ENCODE assay signal across 2 cellular contexts in genomic region chr5:134648425-134649162, GRCh38.
A peak's percentile ranks its signal among the peaks of the same experiment; 100 is the strongest.
TF ChIP-seq lines count a peak whose summit lies in the region.

Gene SEC24A (plus strand): TSS chr5:134648785. CDS start chr5:134649077, 292 bp downstream.

TF ChIP-seq in IMR-90, 13 proteins besides CTCF, POLR2A, EP300 and RAD21 (continued from another document):
- TF ChIP-seq, protein P1, sequence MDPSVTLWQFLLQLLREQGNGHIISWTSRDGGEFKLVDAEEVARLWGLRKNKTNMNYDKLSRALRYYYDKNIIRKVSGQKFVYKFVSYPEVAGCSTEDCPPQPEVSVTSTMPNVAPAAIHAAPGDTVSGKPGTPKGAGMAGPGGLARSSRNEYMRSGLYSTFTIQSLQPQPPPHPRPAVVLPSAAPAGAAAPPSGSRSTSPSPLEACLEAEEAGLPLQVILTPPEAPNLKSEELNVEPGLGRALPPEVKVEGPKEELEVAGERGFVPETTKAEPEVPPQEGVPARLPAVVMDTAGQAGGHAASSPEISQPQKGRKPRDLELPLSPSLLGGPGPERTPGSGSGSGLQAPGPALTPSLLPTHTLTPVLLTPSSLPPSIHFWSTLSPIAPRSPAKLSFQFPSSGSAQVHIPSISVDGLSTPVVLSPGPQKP (IDR thresholded peaks at IDR 0.05; ENCODE audit: borderline replicate concordance, low read depth, low read length), result peak; percentile 83; the same call in 1 of the 2 replicates
- TF ChIP-seq MAFK (IDR thresholded peaks at IDR 0.05; ENCODE audit: low read depth, low read length), result no peak
- 0 out of 2 replicates have a peak, but pooled peaks have one; percentile 2 for TF ChIP-seq SMC3 (IDR thresholded peaks at IDR 0.05; ENCODE audit: low read depth, low read length)
- TF ChIP-seq MAZ (IDR thresholded peaks at IDR 0.05; ENCODE audit: borderline replicate concordance, low read depth, low read length), result no peak; the same call in 1 of the 2 replicates
- TF ChIP-seq RFX5 (IDR thresholded peaks at IDR 0.05; ENCODE audit: low read depth, low read length), result no peak
- no peak for TF ChIP-seq RCOR1 (IDR thresholded peaks at IDR 0.05; ENCODE audit: insufficient replicate concordance, low read length)
- TF ChIP-seq MXI1 (IDR thresholded peaks at IDR 0.05; ENCODE audit: borderline replicate concordance, low read depth, low read length), result peak; percentile 48; the same call in 1 of the 2 replicates
- peak; percentile 60 for TF ChIP-seq FOS (IDR thresholded peaks at IDR 0.05; ENCODE audit: low read depth, low read length)
- TF ChIP-seq NFE2L2 (IDR thresholded peaks at IDR 0.05; ENCODE audit: low read depth, low read length), result no peak

TF ChIP-seq in PFSK-1, 5 proteins besides CTCF, POLR2A, EP300 and RAD21 (continued from another document):
- peak in 1 of 2 experiments; percentile 61; a peak in 1 of 4 replicates for TF ChIP-seq REST (IDR thresholded peaks at IDR 0.05; ENCODE audit: insufficient read depth in 1 of 2, low read depth in 2 of 2, low read length in 2 of 2)
